Comparison of ENCODE assay signal across 14 cellular contexts in the genomic region with DNA sequence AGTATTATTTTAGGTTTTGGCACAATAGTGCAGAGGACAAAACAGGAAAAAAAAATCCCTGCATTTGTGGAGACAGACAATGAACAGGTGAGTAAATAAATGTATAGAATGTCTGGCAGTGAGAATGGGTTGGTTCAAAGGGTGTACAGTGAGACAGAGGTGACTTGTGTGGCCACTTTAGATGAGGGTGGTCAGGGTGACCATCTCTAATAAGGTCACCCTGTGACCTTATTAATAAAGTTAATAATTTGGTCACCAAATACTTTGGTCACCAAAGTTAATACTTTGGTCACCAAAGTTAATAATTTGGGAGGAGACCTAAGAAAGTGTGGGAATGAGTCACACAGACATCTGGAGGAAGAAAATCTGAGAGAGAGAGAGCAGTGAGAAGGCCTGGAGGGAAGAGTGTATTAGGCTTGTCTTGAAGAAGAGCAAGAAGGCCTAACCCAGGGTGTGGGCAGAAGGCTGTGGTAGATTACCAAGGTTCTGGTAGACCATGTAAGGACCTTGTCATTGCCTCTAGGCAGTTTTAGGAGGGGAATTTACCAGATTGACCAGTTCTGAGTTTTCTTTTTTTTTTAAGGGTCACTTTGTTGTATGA.
DNase-seq lines count a peak whose midpoint lies in the region; ATAC-seq and TF ChIP-seq lines count a peak whose summit lies in the region.
"Had no signal": no experiment of that assay in that cellular context is flagged by ENCODE, and none has a peak within 500 bp of the region (broad histone marks: within the 10 kb centered on the region; RNA-seq: fewer than 3 reads in every experiment).

No MANE protein-coding gene starts in this region.

- H3K9me3 ChIP-seq in mammary epithelial cell (replicated peaks; ENCODE audit: insufficient read depth, low read length), result no peaks in the 10 kb centered on the region
- H3K9me3 ChIP-seq: body of pancreas, esophagus muscularis mucosa, Peyer's patch had no signal

- no peaks in the 10 kb centered on the region for H3K79me2 ChIP-seq in mammary epithelial cell (ENCODE audit: insufficient read depth, low read length)

- no peak overlapping the region for H3K27ac ChIP-seq in mammary epithelial cell (ENCODE audit: insufficient read depth, low read depth, low read length)
- H3K27ac ChIP-seq: body of pancreas, esophagus muscularis mucosa, Peyer's patch had no signal

- no peak overlapping the region for H3K4me3 Mint-ChIP-seq in MCF 10A (ENCODE audit: unreplicated experiment)
- H3K4me3 Mint-ChIP-seq in stimulated activated naive CD8-positive, alpha-beta T cell treated with anti-CD3 and anti-CD28 coated beads, Interleukin-15, amount 100 ng/mL, for 72 hours, result no peak overlapping the region
- H3K4me3 Mint-ChIP-seq in activated CD4-positive, alpha-beta T cell treated with anti-CD3 and anti-CD28 coated beads, Interleukin-2, amount 10 ng/mL, durations not matched to agents 7 days and 5 days, result no peak overlapping the region
- H3K4me3 Mint-ChIP-seq: IgD-negative memory B cell, immature natural killer cell had no signal

- no peak for TF ChIP-seq POLR2A in erythroblast (IDR thresholded peaks at IDR 0.05; ENCODE audit: low read length)

- H3K36me3 ChIP-seq in mammary epithelial cell (ENCODE audit: insufficient read depth, low read length), result no peaks in the 10 kb centered on the region
- H3K36me3 ChIP-seq: esophagus muscularis mucosa, Peyer's patch had no signal

- BruUV-seq in mammary epithelial cell (replicated peaks; lab: Mats Ljungman, UMichigan) (no TSS peak), MCF 10A (replicated peaks; lab: Mats Ljungman, UMichigan) (no TSS peak)

- no peak overlapping the region for H3K4me3 ChIP-seq in mammary epithelial cell (replicated peaks in 1 of 3; ENCODE audit: insufficient read depth in 1 of 3, low read depth in 2 of 3, low read length in 3 of 3)
- H3K4me3 ChIP-seq: body of pancreas, esophagus muscularis mucosa, Peyer's patch had no signal

- no peaks in the 10 kb centered on the region for H3K4me1 ChIP-seq in mammary epithelial cell (ENCODE audit: insufficient read depth, low read length)
- H3K4me1 ChIP-seq: body of pancreas, esophagus muscularis mucosa, Peyer's patch had no signal

- H3K4me2 ChIP-seq in mammary epithelial cell (ENCODE audit: insufficient read depth, low read depth, low read length), result no peak overlapping the region

- H3K36me3 Mint-ChIP-seq in MCF 10A (ENCODE audit: insufficient read depth, unreplicated experiment), result no peaks in the 10 kb centered on the region
- H3K36me3 Mint-ChIP-seq in activated CD4-positive, alpha-beta T cell treated with anti-CD3 and anti-CD28 coated beads, Interleukin-2, amount 10 ng/mL, durations not matched to agents 7 days and 5 days (ENCODE audit: low read depth), result no peaks in the 10 kb centered on the region
- H3K36me3 Mint-ChIP-seq: IgD-negative memory B cell, naive B cell had no signal

- DNase-seq in mammary epithelial cell (peak; percentile 10), MCF 10A (ENCODE audit: unreplicated experiment) (no peak), erythroblast (lab: John Stamatoyannopoulos, UW) (no peak), NCI-H1105 treated with DMSO at 0.1 percent for 48 hours (lab: John Stamatoyannopoulos, UW) (no peak)
- no peak for DNase-seq in stimulated activated naive CD8-positive, alpha-beta T cell treated with anti-CD3 and anti-CD28 coated beads, Interleukin-15, amount 100 ng/mL, for 72 hours
- DNase-seq in activated CD4-positive, alpha-beta T cell treated with anti-CD3 and anti-CD28 coated beads, Interleukin-2, amount 10 ng/mL, durations not matched to agents 7 days and 5 days, result no peak
- DNase-seq: body of pancreas, immature natural killer cell, naive B cell, Peyer's patch had no signal

- POLR2A ChIA-PET in MCF 10A (lab: Yijun Ruan, JAX), result no interaction called here
- POLR2A ChIA-PET in activated CD4-positive, alpha-beta T cell treated with anti-CD3 and anti-CD28 coated beads, Interleukin-2, amount 10 ng/mL, durations not matched to agents 7 days and 5 days (lab: Charles Lee), result no interaction called here

- dilution Hi-C loops in mammary epithelial cell (cut with HindIII; ENCODE audit: low sequenced_read_pairs), result no loop called here

- no peaks in the 10 kb centered on the region for H3K27me3 Mint-ChIP-seq in MCF 10A (ENCODE audit: insufficient read depth, unreplicated experiment)
- no peaks in the 10 kb centered on the region for H3K27me3 Mint-ChIP-seq in stimulated activated naive CD8-positive, alpha-beta T cell treated with anti-CD3 and anti-CD28 coated beads, Interleukin-15, amount 100 ng/mL, for 72 hours
- no peaks in the 10 kb centered on the region for H3K27me3 Mint-ChIP-seq in activated CD4-positive, alpha-beta T cell treated with anti-CD3 and anti-CD28 coated beads, Interleukin-2, amount 10 ng/mL, durations not matched to agents 7 days and 5 days
- H3K27me3 Mint-ChIP-seq: IgD-negative memory B cell, naive B cell had no signal

- no peaks in the 10 kb centered on the region for H3K27me3 ChIP-seq in mammary epithelial cell (ENCODE audit: insufficient read depth, low read length)
- H3K27me3 ChIP-seq: body of pancreas, esophagus muscularis mucosa, Peyer's patch had no signal

- TF ChIP-seq CTCF in mammary epithelial cell (conservative IDR thresholded peaks at IDR 0.05 in 1 of 2, IDR thresholded peaks at IDR 0.05 in 1 of 2; ENCODE audit: extremely low read depth in 1 of 2, insufficient read depth in 1 of 2, low read depth in 1 of 2, low read length in 2 of 2), result no peak
- no peak for TF ChIP-seq CTCF in MCF 10A (IDR thresholded peaks at IDR 0.05; ENCODE audit: unreplicated experiment)

- no peaks in the 10 kb centered on the region for H3K9me3 Mint-ChIP-seq in MCF 10A (ENCODE audit: unreplicated experiment)
- H3K9me3 Mint-ChIP-seq in stimulated activated naive CD8-positive, alpha-beta T cell treated with anti-CD3 and anti-CD28 coated beads, Interleukin-15, amount 100 ng/mL, for 72 hours, result peaks cover 0 to 25% of the 10 kb centered on the region in 2 donors
- H3K9me3 Mint-ChIP-seq in activated CD4-positive, alpha-beta T cell treated with anti-CD3 and anti-CD28 coated beads, Interleukin-2, amount 10 ng/mL, durations not matched to agents 7 days and 5 days, result peaks cover 3% of the 10 kb centered on the region

- CTCF ChIA-PET in mammary epithelial cell (lab: Charles Lee; ENCODE audit: low non-redundant PET) (no interaction called here), MCF 10A (lab: Yijun Ruan, JAX) (no interaction called here)
- CTCF ChIA-PET in activated CD4-positive, alpha-beta T cell treated with anti-CD3 and anti-CD28 coated beads, Interleukin-2, amount 10 ng/mL, durations not matched to agents 7 days and 5 days (lab: Charles Lee), result no interaction called here

- H3K4me1 Mint-ChIP-seq in MCF 10A (ENCODE audit: insufficient read depth, unreplicated experiment), result peaks cover 5% of the 10 kb centered on the region
- peaks cover 26% of the 10 kb centered on the region for H3K4me1 Mint-ChIP-seq in stimulated activated naive CD8-positive, alpha-beta T cell treated with anti-CD3 and anti-CD28 coated beads, Interleukin-15, amount 100 ng/mL, for 72 hours
- H3K4me1 Mint-ChIP-seq in activated CD4-positive, alpha-beta T cell treated with anti-CD3 and anti-CD28 coated beads, Interleukin-2, amount 10 ng/mL, durations not matched to agents 7 days and 5 days, result no peaks in the 10 kb centered on the region
- H3K4me1 Mint-ChIP-seq: immature natural killer cell, naive B cell had no signal

- in situ Hi-C loops in mammary epithelial cell (cut with MboI; ENCODE audit: low sequenced_read_pairs in 2 of 2), result no loop called here

- ATAC-seq in HG02798 (IDR thresholded peaks at IDR 0.05; ENCODE audit: poor library complexity, unreplicated experiment), result peak; percentile 82
- ATAC-seq in HG03460 (IDR thresholded peaks at IDR 0.05; ENCODE audit: unreplicated experiment), result peak; percentile 91
- ATAC-seq in stimulated activated naive CD8-positive, alpha-beta T cell treated with anti-CD3 and anti-CD28 coated beads, Interleukin-15, amount 100 ng/mL, for 72 hours, result peak; percentile 57
- ATAC-seq: body of pancreas had no signal

- no peaks in the 10 kb centered on the region for H4K20me1 ChIP-seq in mammary epithelial cell (ENCODE audit: insufficient read depth, low read length)

- intact Hi-C loops in mammary epithelial cell (cut with micrococcal nuclease) (no loop called here), MCF 10A (cut with micrococcal nuclease) (no loop called here)

- H2AFZ ChIP-seq in mammary epithelial cell (ENCODE audit: low read depth, low read length), result no peak overlapping the region

- H3K9ac ChIP-seq in mammary epithelial cell (ENCODE audit: insufficient read depth, low read length), result no peak overlapping the region

- no peak overlapping the region for H3K27ac Mint-ChIP-seq in MCF 10A (ENCODE audit: low read depth, unreplicated experiment)
- peak overlapping the region in 1 of 2 donors; percentile 77 for H3K27ac Mint-ChIP-seq in stimulated activated naive CD8-positive, alpha-beta T cell treated with anti-CD3 and anti-CD28 coated beads, Interleukin-15, amount 100 ng/mL, for 72 hours
- H3K27ac Mint-ChIP-seq in activated CD4-positive, alpha-beta T cell treated with anti-CD3 and anti-CD28 coated beads, Interleukin-2, amount 10 ng/mL, durations not matched to agents 7 days and 5 days, result no peak overlapping the region
- H3K27ac Mint-ChIP-seq: immature natural killer cell had no signal
